30 cellular contexts compared by ENCODE assay signal in the genomic region with DNA sequence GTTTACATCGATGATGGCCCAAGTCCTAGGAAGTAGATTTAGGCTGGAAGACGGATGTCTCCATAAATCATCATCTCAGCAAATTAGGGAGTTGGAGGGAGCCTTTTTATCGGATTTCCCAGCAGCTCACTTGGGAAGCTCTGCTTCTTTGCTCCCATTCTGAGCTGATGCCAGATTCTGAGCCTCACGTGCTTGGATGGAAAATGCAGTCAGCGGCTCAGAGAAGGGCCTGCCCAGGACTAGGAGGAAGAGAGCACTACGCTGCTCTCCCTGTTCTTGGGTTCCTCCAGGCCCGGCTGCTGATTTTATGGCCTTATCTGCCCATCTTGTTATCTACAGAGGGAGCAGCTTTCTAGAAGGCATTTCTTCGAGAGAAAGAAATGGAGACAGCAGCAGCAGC. TPM values are rescaled to one million over a fixed set of nuclear protein-coding genes. Genes with fewer than 3 reads are reported as not detected.
A peak's percentile ranks its signal among the peaks of the same experiment; 100 is the strongest.
DNase-seq lines count a peak whose midpoint lies in the region; ATAC-seq and TF ChIP-seq lines count a peak whose summit lies in the region.
"Had no signal": no experiment of that assay in that cellular context is flagged by ENCODE, and none has a peak within 500 bp of the region (broad histone marks: within the 10 kb centered on the region; RNA-seq: fewer than 3 reads in every experiment).

No MANE protein-coding gene starts in this region.

- no peaks in the 10 kb centered on the region for H3K27me3 ChIP-seq in H7 (ENCODE audit: control insufficient read depth, insufficient read depth, low read length)

- ATAC-seq in sciatic nerve (peak; percentile 58), HG03108 (IDR thresholded peaks at IDR 0.05; ENCODE audit: unreplicated experiment) (no peak)
- ATAC-seq: GM12878; HepG2; mucosa of descending colon; natural killer cell treated with Interleukin-12 subunit alpha and Interleukin-12 subunit beta and Interleukin-15 and Interleukin-18, amount 100 ng/mL, for 72 hours; Panc1 had no signal

- H3K36me3 Mint-ChIP-seq in activated T-cell treated with anti-CD3 and anti-CD28 coated beads, Interleukin-2, amount 50 U/mL, for 24 hours (ENCODE audit: low read depth) = no peaks in the 10 kb centered on the region
- H3K36me3 Mint-ChIP-seq: activated naive CD8-positive, alpha-beta T cell; CD4-positive, alpha-beta memory T cell; natural killer cell treated with Interleukin-12 subunit alpha and Interleukin-12 subunit beta and Interleukin-15 and Interleukin-18, amount 100 ng/mL, for 72 hours had no signal

- TF ChIP-seq CTCF in GM10248 (IDR thresholded peaks at IDR 0.05; ENCODE audit: control extremely low read depth, extremely low read depth, low read depth, missing control alignments) = no peak

- H3K36me3 ChIP-seq in H7 (replicated peaks; ENCODE audit: control insufficient read depth, insufficient read depth, low read length) = no peaks in the 10 kb centered on the region
- H3K36me3 ChIP-seq: HAP-1, thoracic aorta had no signal

- CTCF ChIA-PET in GM10248 (lab: Yijun Ruan, JAX) = interaction anchor here (1.3 kb wide), 2 partner anchors 26 to 327 kb away, joined by 3 read pairs; no protein-coding TSS in a partner anchor

- peaks cover 2% of the 10 kb centered on the region for H3K27me3 Mint-ChIP-seq in activated T-cell treated with anti-CD3 and anti-CD28 coated beads, Interleukin-2, amount 50 U/mL, for 24 hours

- POLR2A ChIA-PET in GM10248 (lab: Yijun Ruan, JAX) = no interaction called here

- no peak overlapping the region for H3K4me3 ChIP-seq in H7 (ENCODE audit: insufficient read depth, low read depth, low read length)
- H3K4me3 ChIP-seq: GM12878, HAP-1, mucosa of descending colon, thoracic aorta had no signal

- peaks cover 13% of the 10 kb centered on the region for H3K4me1 Mint-ChIP-seq in activated T-cell treated with anti-CD3 and anti-CD28 coated beads, Interleukin-2, amount 50 U/mL, for 24 hours (ENCODE audit: low read depth)

- intact Hi-C loops in sciatic nerve (cut with DNase I) = loop anchor here (10.0 kb wide), 1 partner anchor 300 kb away; no protein-coding TSS in a partner anchor

- H3K27ac Mint-ChIP-seq in activated T-cell treated with anti-CD3 and anti-CD28 coated beads, Interleukin-2, amount 50 U/mL, for 24 hours = no peak overlapping the region
- H3K27ac Mint-ChIP-seq: activated naive CD8-positive, alpha-beta T cell; CD4-positive, alpha-beta memory T cell; natural killer cell treated with Interleukin-12 subunit alpha and Interleukin-12 subunit beta and Interleukin-15 and Interleukin-18, amount 100 ng/mL, for 72 hours; T-helper 2 cell treated with Interferon-gamma antibody and Interleukin-4, amounts not matched to agents 5 μg/mL and 100 μg/mL, for 36 hours had no signal

- no peaks in the 10 kb centered on the region for H3K9me3 Mint-ChIP-seq in activated T-cell treated with anti-CD3 and anti-CD28 coated beads, Interleukin-2, amount 50 U/mL, for 24 hours
- H3K9me3 Mint-ChIP-seq: CD4-positive, alpha-beta memory T cell; natural killer cell treated with Interleukin-12 subunit alpha and Interleukin-12 subunit beta and Interleukin-15 and Interleukin-18, amount 100 ng/mL, for 72 hours; T-helper 2 cell treated with Interferon-gamma antibody and Interleukin-4, amounts not matched to agents 5 μg/mL and 100 μg/mL, for 36 hours had no signal

- peak; percentile 30 for DNase-seq in H7
- DNase-seq in amniotic epithelial cell (ENCODE audit: low read depth) = peak; percentile 8
- peak; percentile 55 for DNase-seq in islet precursor cell
- no peak for DNase-seq in sciatic nerve (ENCODE audit: low spot score)
- DNase-seq in activated T-cell treated with anti-CD3 and anti-CD28 coated beads, Interleukin-2, amount 50 U/mL, for 24 hours = no peak
- no peak for DNase-seq in GM10248 (ENCODE audit: extremely low spot score)
- DNase-seq: activated CD4-positive, alpha-beta T cell treated with anti-CD3 and anti-CD28 coated beads for 4 hours; activated effector memory CD4-positive, alpha-beta T cell treated with anti-CD3 and anti-CD28 coated beads, Interleukin-2, amount 50 U/mL, for 16 hours; activated T-cell treated with anti-CD3 and anti-CD28 coated beads, Interleukin-2, amount 50 U/mL, for 1 hour; CD4-positive, alpha-beta memory T cell; EL; Karpas-422; kidney; mucosa of descending colon; NCI-H1436; NCI-H2081 treated with DMSO at 0.1 percent for 48 hours; NCI-H226; NCI-H526 treated with DMSO at 0.1 percent for 48 hours; SHP77; small intestine; stimulated activated naive CD4-positive, alpha-beta T cell had no signal

- no peak overlapping the region for H3K4me3 Mint-ChIP-seq in activated T-cell treated with anti-CD3 and anti-CD28 coated beads, Interleukin-2, amount 50 U/mL, for 24 hours
- H3K4me3 Mint-ChIP-seq: activated naive CD8-positive, alpha-beta T cell; CD4-positive, alpha-beta memory T cell; natural killer cell treated with Interleukin-12 subunit alpha and Interleukin-12 subunit beta and Interleukin-15 and Interleukin-18, amount 100 ng/mL, for 72 hours; T-helper 2 cell treated with Interferon-gamma antibody and Interleukin-4, amounts not matched to agents 5 μg/mL and 100 μg/mL, for 36 hours had no signal

RNA-seq across cellular contexts. Expression of gene UBIAD1, which starts 42.0 kb away (rescaled TPM):
- total RNA-seq in H7 (2014; rRNA removed; shearing (Covaris generic)) = 26.2 and 27.6 TPM in 2 replicates
- total RNA-seq in sciatic nerve = 13.9 TPM

RNA-seq across cellular contexts. Expression of gene MTOR, which starts 52.6 kb away (rescaled TPM):
- total RNA-seq in H7 (2014; rRNA removed; shearing (Covaris generic)) = 74.4 and 83.6 TPM in 2 replicates
- 36.1 TPM for total RNA-seq in sciatic nerve

Comparison
In these comparisons a context has a peak if more than half of its experiments do, and no peak if none do; other contexts are left out.
1. DNase-seq: peak in H7 (single experiment), amniotic epithelial cell (single experiment) and islet precursor cell (single experiment); none in sciatic nerve (single experiment), activated T-cell treated with anti-CD3 and anti-CD28 coated beads, Interleukin-2, amount 50 U/mL, for 24 hours (single experiment) and GM10248 (single experiment).